8 cellular contexts compared by ENCODE assay signal in genomic region chr2:38875576-38876367, GRCh38. TPM values are rescaled to one million over a fixed set of nuclear protein-coding genes. Genes with fewer than 3 reads are reported as not detected.
DNase-seq lines count a peak whose midpoint lies in the region; ATAC-seq and TF ChIP-seq lines count a peak whose summit lies in the region.

TSS of gene DHX57 (minus strand) at chr2:38875934. CDS start at chr2:38868405, 7,529 bp downstream.
TSS of gene MORN2 (plus strand) at chr2:38875976.

- H3K4me1 Mint-ChIP-seq in activated T-helper 1 cell treated with anti-CD3 and anti-CD28 coated beads, Interleukin-12 subunit alpha, Interleukin-12 subunit beta, Interleukin-2, Interleukin-4 antibody, amounts not matched to agents 30 ng/mL and 10 ng/mL and 1 ng/mL, durations not matched to agents 14 hours and 24 hours and 36 hours (ENCODE audit: low read depth) = peaks cover 24% of the 10 kb centered on the region
- peaks cover 18 to 20% of the 10 kb centered on the region in 2 donors for H3K4me1 Mint-ChIP-seq in natural killer cell treated with Interleukin-12 subunit alpha and Interleukin-12 subunit beta and Interleukin-15 and Interleukin-18, amount 100 ng/mL, for 72 hours (ENCODE audit: low read depth in 2 of 2)

- TF ChIP-seq CTCF in Peyer's patch (IDR thresholded peaks at IDR 0.05) = no peak
- TF ChIP-seq CTCF in fibroblast of pulmonary artery (IDR thresholded peaks at IDR 0.05; ENCODE audit: low read length, missing control alignments) = no peak

- TF ChIP-seq POLR2A in Peyer's patch (IDR thresholded peaks at IDR 0.05) = no peak

- peak within 1 kb of the TSS; percentile 60 to 83 (median 76) for H3K4me3 ChIP-seq in Peyer's patch
- H3K4me3 ChIP-seq in fibroblast of pulmonary artery (replicated peaks; ENCODE audit: low read depth, low read length) = peak within 1 kb of the TSS; percentile 95

- intact Hi-C loops in activated T-helper 1 cell treated with anti-CD3 and anti-CD28 coated beads, Interleukin-12 subunit alpha, Interleukin-12 subunit beta, Interleukin-2, Interleukin-4 antibody, amounts not matched to agents 30 ng/mL and 10 ng/mL and 1 ng/mL, durations not matched to agents 14 hours and 24 hours and 36 hours (cut with micrococcal nuclease) = loop anchor here (1.0 to 10.0 kb wide), 3 partner anchors 97 to 501 kb away; partner anchors contain the start of genes ATL2, GEMIN6 and SRSF7

- H3K9me3 ChIP-seq in Peyer's patch = no peaks in the 10 kb centered on the region

- ATAC-seq in GM21786 (IDR thresholded peaks at IDR 0.05; ENCODE audit: unreplicated experiment) = peak; percentile 100
- ATAC-seq in natural killer cell treated with Interleukin-12 subunit alpha and Interleukin-12 subunit beta and Interleukin-15 and Interleukin-18, amount 100 ng/mL, for 72 hours = peak; percentile 99

- peaks cover 0 to 9% (median 0%) of the 10 kb centered on the region in 4 donors for H3K4me1 ChIP-seq in Peyer's patch

- H3K36me3 Mint-ChIP-seq in activated T-helper 1 cell treated with anti-CD3 and anti-CD28 coated beads, Interleukin-12 subunit alpha, Interleukin-12 subunit beta, Interleukin-2, Interleukin-4 antibody, amounts not matched to agents 30 ng/mL and 10 ng/mL and 1 ng/mL, durations not matched to agents 14 hours and 24 hours and 36 hours (ENCODE audit: low read depth) = peaks cover 13% of the 10 kb centered on the region
- H3K36me3 Mint-ChIP-seq in natural killer cell treated with Interleukin-12 subunit alpha and Interleukin-12 subunit beta and Interleukin-15 and Interleukin-18, amount 100 ng/mL, for 72 hours = peaks cover 5% of the 10 kb centered on the region

- H3K4me3 Mint-ChIP-seq in activated T-helper 1 cell treated with anti-CD3 and anti-CD28 coated beads, Interleukin-12 subunit alpha, Interleukin-12 subunit beta, Interleukin-2, Interleukin-4 antibody, amounts not matched to agents 30 ng/mL and 10 ng/mL and 1 ng/mL, durations not matched to agents 14 hours and 24 hours and 36 hours = peak within 1 kb of the TSS; percentile 99
- H3K4me3 Mint-ChIP-seq in natural killer cell treated with Interleukin-12 subunit alpha and Interleukin-12 subunit beta and Interleukin-15 and Interleukin-18, amount 100 ng/mL, for 72 hours = peak within 1 kb of the TSS; percentile 96

- no peaks in the 10 kb centered on the region for H3K36me3 ChIP-seq in Peyer's patch

- peak within 1 kb of the TSS; percentile 51 to 79 (median 62) for H3K27ac ChIP-seq in Peyer's patch

- no peaks in the 10 kb centered on the region for H3K27me3 ChIP-seq in Peyer's patch

- DNase-seq in Daoy (ENCODE audit: low read depth) = peak; percentile 89
- peak; percentile 54 for DNase-seq in KG1 (lab: John Stamatoyannopoulos, UW)
- peak; percentile 86 to 95 (median 93) for DNase-seq in Peyer's patch
- peak; percentile 78 for DNase-seq in activated T-helper 1 cell treated with anti-CD3 and anti-CD28 coated beads, Interleukin-12 subunit alpha, Interleukin-12 subunit beta, Interleukin-2, Interleukin-4 antibody, amounts not matched to agents 30 ng/mL and 10 ng/mL and 1 ng/mL, durations not matched to agents 14 hours and 24 hours and 36 hours (ENCODE audit: low spot score)
- DNase-seq in fibroblast of pulmonary artery (ENCODE audit: low read depth) = peak; percentile 83
- peak; percentile 87 for DNase-seq in natural killer cell treated with Interleukin-12 subunit alpha and Interleukin-12 subunit beta and Interleukin-15 and Interleukin-18, amount 100 ng/mL, for 72 hours (ENCODE audit: low spot score)
- DNase-seq in stimulated activated naive CD4-positive, alpha-beta T cell (lab: John Stamatoyannopoulos, UW) = peak; percentile 58 to 81 (median 71)

- H3K27ac Mint-ChIP-seq in activated T-helper 1 cell treated with anti-CD3 and anti-CD28 coated beads, Interleukin-12 subunit alpha, Interleukin-12 subunit beta, Interleukin-2, Interleukin-4 antibody, amounts not matched to agents 30 ng/mL and 10 ng/mL and 1 ng/mL, durations not matched to agents 14 hours and 24 hours and 36 hours = peak within 1 kb of the TSS; percentile 96
- peak within 1 kb of the TSS; percentile 74 to 96 for H3K27ac Mint-ChIP-seq in natural killer cell treated with Interleukin-12 subunit alpha and Interleukin-12 subunit beta and Interleukin-15 and Interleukin-18, amount 100 ng/mL, for 72 hours

- no peaks in the 10 kb centered on the region for H3K27me3 Mint-ChIP-seq in activated T-helper 1 cell treated with anti-CD3 and anti-CD28 coated beads, Interleukin-12 subunit alpha, Interleukin-12 subunit beta, Interleukin-2, Interleukin-4 antibody, amounts not matched to agents 30 ng/mL and 10 ng/mL and 1 ng/mL, durations not matched to agents 14 hours and 24 hours and 36 hours (ENCODE audit: insufficient read depth)
- H3K27me3 Mint-ChIP-seq in natural killer cell treated with Interleukin-12 subunit alpha and Interleukin-12 subunit beta and Interleukin-15 and Interleukin-18, amount 100 ng/mL, for 72 hours = no peaks in the 10 kb centered on the region

- peaks cover 13% of the 10 kb centered on the region for H3K9me3 Mint-ChIP-seq in activated T-helper 1 cell treated with anti-CD3 and anti-CD28 coated beads, Interleukin-12 subunit alpha, Interleukin-12 subunit beta, Interleukin-2, Interleukin-4 antibody, amounts not matched to agents 30 ng/mL and 10 ng/mL and 1 ng/mL, durations not matched to agents 14 hours and 24 hours and 36 hours
- H3K9me3 Mint-ChIP-seq in natural killer cell treated with Interleukin-12 subunit alpha and Interleukin-12 subunit beta and Interleukin-15 and Interleukin-18, amount 100 ng/mL, for 72 hours = no peaks in the 10 kb centered on the region

RNA-seq across cellular contexts. Expression of gene DHX57, which starts in this region (rescaled TPM):
- total RNA-seq in Daoy (2014; rRNA removed; shearing (Covaris generic)) = 19.3 and 44.3 TPM in 2 replicates
- total RNA-seq in Peyer's patch = 10 to 100 TPM in 1 of 4 donors, 1 to 10 TPM in 3; 4.5 to 69.3 (median 7.3) TPM
- total RNA-seq in activated T-helper 1 cell treated with anti-CD3 and anti-CD28 coated beads, Interleukin-12 subunit alpha, Interleukin-12 subunit beta, Interleukin-2, Interleukin-4 antibody, amounts not matched to agents 30 ng/mL and 10 ng/mL and 1 ng/mL, durations not matched to agents 14 hours and 24 hours and 36 hours = 18.6 and 20.3 TPM in 2 replicates
- total RNA-seq in natural killer cell treated with Interleukin-12 subunit alpha and Interleukin-12 subunit beta and Interleukin-15 and Interleukin-18, amount 100 ng/mL, for 72 hours = 10 to 100 TPM; 17.5 to 37.7 TPM

RNA-seq across cellular contexts. Expression of gene MORN2, which starts in this region (rescaled TPM):
- total RNA-seq in Daoy (2014; rRNA removed; shearing (Covaris generic)) = 50.1 and 82.2 TPM in 2 replicates
- total RNA-seq in Peyer's patch = 10 to 100 TPM in 1 of 4 donors, 1 to 10 TPM in 3; 2.5 to 25.6 (median 6.2) TPM
- total RNA-seq in activated T-helper 1 cell treated with anti-CD3 and anti-CD28 coated beads, Interleukin-12 subunit alpha, Interleukin-12 subunit beta, Interleukin-2, Interleukin-4 antibody, amounts not matched to agents 30 ng/mL and 10 ng/mL and 1 ng/mL, durations not matched to agents 14 hours and 24 hours and 36 hours = 4.9 and 5.3 TPM in 2 replicates
- total RNA-seq in natural killer cell treated with Interleukin-12 subunit alpha and Interleukin-12 subunit beta and Interleukin-15 and Interleukin-18, amount 100 ng/mL, for 72 hours = 1 to 10 TPM; 6.4 to 6.9 TPM

Comparison
In these comparisons a context has a peak if more than half of its experiments do, and no peak if none do; other contexts are left out.
1. Peak in every context shown above with its lines: DNase-seq, ATAC-seq, H3K4me3 ChIP-seq and H3K27ac ChIP-seq.